Comparison of ENCODE assay signal across 19 cellular contexts in the genomic region with DNA sequence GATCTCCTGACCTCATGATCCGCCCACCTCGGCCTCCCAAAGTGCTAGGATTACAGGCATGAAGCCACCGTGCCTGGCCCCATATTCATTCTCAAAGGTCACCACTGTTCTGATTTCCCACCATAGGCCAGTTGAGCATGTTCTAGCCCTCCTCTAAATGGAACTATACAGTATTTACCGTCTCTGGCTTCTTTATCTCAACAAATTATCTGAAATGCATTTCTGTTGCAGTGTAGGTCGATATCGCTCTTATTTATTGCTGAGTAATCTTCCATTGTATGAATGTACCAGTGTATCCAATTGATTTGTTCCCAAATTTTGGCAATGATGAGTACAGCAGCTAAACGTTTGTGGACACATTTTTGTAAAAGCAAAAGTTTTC. TPM values are rescaled to one million over a fixed set of nuclear protein-coding genes. Genes with fewer than 3 reads are reported as not detected.
DNase-seq lines count a peak whose midpoint lies in the region; ATAC-seq and TF ChIP-seq lines count a peak whose summit lies in the region.
"Had no signal": no experiment of that assay in that cellular context is flagged by ENCODE, and none has a peak within 500 bp of the region (broad histone marks: within the 10 kb centered on the region; RNA-seq: fewer than 3 reads in every experiment).

No MANE protein-coding gene starts in this region.

- no peak for TF ChIP-seq CTCF in activated CD8-positive, alpha-beta T cell treated with anti-CD3 and anti-CD28 coated beads for 36 hours (IDR thresholded peaks at IDR 0.05)
- TF ChIP-seq CTCF in HEK293 (tag by site-specific recombination; IDR thresholded peaks at IDR 0.05) (no peak), WTC11 (IDR thresholded peaks at IDR 0.05) (no peak), osteocyte (IDR thresholded peaks at IDR 0.05) (no peak)

- no peak for ATAC-seq in activated CD8-positive, alpha-beta T cell treated with anti-CD3 and anti-CD28 coated beads, Interleukin-2, amount 10 ng/mL, durations not matched to agents 7 days and 5 days
- ATAC-seq in activated CD8-positive, alpha-beta T cell treated with anti-CD3 and anti-CD28 coated beads for 36 hours, result no peak
- no peak for ATAC-seq in WTC11
- ATAC-seq in activated T-helper 17 cell treated with anti-CD3 and anti-CD28 coated beads, Interleukin-2, amount 50 U/mL, for 72 hours (replicated peaks), result no peak

- POLR2A ChIA-PET in activated CD8-positive, alpha-beta T cell treated with anti-CD3 and anti-CD28 coated beads, Interleukin-2, amount 10 ng/mL, durations not matched to agents 7 days and 5 days (lab: Charles Lee), result interaction anchor here (1.0 kb wide), 1 partner anchor 15 kb away, joined by 3 read pairs; the partner anchor contains the start of gene SLC1A5
- POLR2A ChIA-PET in activated CD8-positive, alpha-beta T cell treated with anti-CD3 and anti-CD28 coated beads for 36 hours (lab: Charles Lee), result interaction anchor here (1.3 to 2.0 kb wide), 3 partner anchors 9 to 167 kb away, joined by 4 to 9 read pairs (median 4); no protein-coding TSS in a partner anchor
- POLR2A ChIA-PET in HEK293 (lab: Yijun Ruan, JAX), result interaction anchor here (0.6 to 2.0 kb wide), 6 partner anchors 9 to 67 kb away, joined by 3 to 10 read pairs (median 4); partner anchors contain the start of gene SLC1A5
- POLR2A ChIA-PET in WTC11 (lab: Charles Lee), result interaction anchor here (1.5 kb wide), 1 partner anchor 16 kb away, joined by 4 read pairs; the partner anchor contains the start of gene SLC1A5

- H3K27ac ChIP-seq in HEK293 (ENCODE audit: extremely low read depth, low read depth, low read length), result no peak overlapping the region
- H3K27ac ChIP-seq: BLaER1, KMS-11 had no signal

- intact Hi-C loops in activated CD8-positive, alpha-beta T cell treated with anti-CD3 and anti-CD28 coated beads for 36 hours (cut with micrococcal nuclease), result no loop called here

- H3K4me3 Mint-ChIP-seq in activated CD8-positive, alpha-beta T cell treated with anti-CD3 and anti-CD28 coated beads, Interleukin-2, amount 10 ng/mL, durations not matched to agents 7 days and 5 days, result no peak overlapping the region
- H3K4me3 Mint-ChIP-seq in activated CD8-positive, alpha-beta T cell treated with anti-CD3 and anti-CD28 coated beads for 36 hours, result no peak overlapping the region
- no peak overlapping the region for H3K4me3 Mint-ChIP-seq in WTC11
- H3K4me3 Mint-ChIP-seq in osteocyte (ENCODE audit: unreplicated experiment), result no peak overlapping the region
- no peak overlapping the region for H3K4me3 Mint-ChIP-seq in activated T-helper 17 cell treated with anti-CD3 and anti-CD28 coated beads, Interleukin-2, amount 50 U/mL, for 72 hours
- H3K4me3 Mint-ChIP-seq: CD4-positive, CD25-positive, alpha-beta regulatory T cell had no signal

- CTCF ChIA-PET in activated CD8-positive, alpha-beta T cell treated with anti-CD3 and anti-CD28 coated beads, Interleukin-2, amount 10 ng/mL, durations not matched to agents 7 days and 5 days (lab: Charles Lee), result interaction anchor here (1.3 to 2.7 kb wide), 2 partner anchors 39 to 68 kb away, joined by 3 to 8 read pairs; no protein-coding TSS in a partner anchor
- CTCF ChIA-PET in activated CD8-positive, alpha-beta T cell treated with anti-CD3 and anti-CD28 coated beads for 36 hours (lab: Charles Lee), result interaction anchor here (0.9 to 1.0 kb wide), 2 partner anchors 43 to 68 kb away, joined by 3 read pairs; no protein-coding TSS in a partner anchor
- CTCF ChIA-PET in HEK293 (lab: Yijun Ruan, JAX) (interaction anchor here (0.8 to 1.6 kb wide), 5 partner anchors 10 to 218 kb away, joined by 3 to 5 read pairs (median 3); no protein-coding TSS in a partner anchor), WTC11 (lab: Charles Lee) (interaction anchor here (1.8 to 1.9 kb wide), 2 partner anchors 15 to 19 kb away, joined by 6 to 7 read pairs; no protein-coding TSS in a partner anchor)

- peaks cover 42% of the 10 kb centered on the region for H3K36me3 Mint-ChIP-seq in activated CD8-positive, alpha-beta T cell treated with anti-CD3 and anti-CD28 coated beads, Interleukin-2, amount 10 ng/mL, durations not matched to agents 7 days and 5 days (ENCODE audit: low read depth)
- H3K36me3 Mint-ChIP-seq in activated CD8-positive, alpha-beta T cell treated with anti-CD3 and anti-CD28 coated beads for 36 hours (ENCODE audit: low read depth), result peaks cover 34% of the 10 kb centered on the region
- H3K36me3 Mint-ChIP-seq in WTC11 (peaks cover 35% of the 10 kb centered on the region), osteocyte (ENCODE audit: unreplicated experiment) (peaks cover 28% of the 10 kb centered on the region)
- peaks cover 36% of the 10 kb centered on the region for H3K36me3 Mint-ChIP-seq in activated T-helper 17 cell treated with anti-CD3 and anti-CD28 coated beads, Interleukin-2, amount 50 U/mL, for 72 hours (ENCODE audit: low read depth)

- peaks cover 21% of the 10 kb centered on the region for H3K4me1 Mint-ChIP-seq in activated CD8-positive, alpha-beta T cell treated with anti-CD3 and anti-CD28 coated beads, Interleukin-2, amount 10 ng/mL, durations not matched to agents 7 days and 5 days (ENCODE audit: low read depth)
- H3K4me1 Mint-ChIP-seq in activated CD8-positive, alpha-beta T cell treated with anti-CD3 and anti-CD28 coated beads for 36 hours (ENCODE audit: low read depth), result peaks cover 10% of the 10 kb centered on the region
- no peaks in the 10 kb centered on the region; the same call in 1 of the 2 replicates for H3K4me1 Mint-ChIP-seq in WTC11
- H3K4me1 Mint-ChIP-seq in osteocyte (ENCODE audit: unreplicated experiment), result peaks cover 8% of the 10 kb centered on the region
- peaks cover 5% of the 10 kb centered on the region for H3K4me1 Mint-ChIP-seq in activated T-helper 17 cell treated with anti-CD3 and anti-CD28 coated beads, Interleukin-2, amount 50 U/mL, for 72 hours

- H3K4me1 ChIP-seq in HEK293 (ENCODE audit: control insufficient read depth, insufficient read depth, low read length), result peaks cover 12% of the 10 kb centered on the region

- H3K36me3 ChIP-seq in HEK293 (ENCODE audit: control insufficient read depth in 2 of 2, insufficient read depth in 1 of 2, low read length in 2 of 2), result peaks cover 33 to 34% of the 10 kb centered on the region in 2 experiments

- peak overlapping the region; percentile 49 for H3K27ac Mint-ChIP-seq in activated CD8-positive, alpha-beta T cell treated with anti-CD3 and anti-CD28 coated beads, Interleukin-2, amount 10 ng/mL, durations not matched to agents 7 days and 5 days
- no peak overlapping the region for H3K27ac Mint-ChIP-seq in activated CD8-positive, alpha-beta T cell treated with anti-CD3 and anti-CD28 coated beads for 36 hours
- no peak overlapping the region for H3K27ac Mint-ChIP-seq in WTC11
- peak overlapping the region; percentile 31 for H3K27ac Mint-ChIP-seq in osteocyte (ENCODE audit: unreplicated experiment)
- H3K27ac Mint-ChIP-seq in activated T-helper 17 cell treated with anti-CD3 and anti-CD28 coated beads, Interleukin-2, amount 50 U/mL, for 72 hours, result no peak overlapping the region
- H3K27ac Mint-ChIP-seq: CD4-positive, CD25-positive, alpha-beta regulatory T cell had no signal

- no peak for DNase-seq in activated CD8-positive, alpha-beta T cell treated with anti-CD3 and anti-CD28 coated beads, Interleukin-2, amount 10 ng/mL, durations not matched to agents 7 days and 5 days
- no peak for DNase-seq in activated CD8-positive, alpha-beta T cell treated with anti-CD3 and anti-CD28 coated beads for 36 hours
- no peak for DNase-seq in WTC11 (ENCODE audit: low spot score)
- no peak for DNase-seq in osteocyte (ENCODE audit: extremely low spot score, unreplicated experiment)
- DNase-seq in NK-92 treated with Interleukin-12 subunit alpha and Interleukin-12 subunit beta, amount 100 ng/mL, for 24 hours (lab: John Stamatoyannopoulos, UW), result no peak
- DNase-seq: 8988T; CD4-positive, CD25-positive, alpha-beta regulatory T cell; H7; MM.1S; NCI-H2029; NCI-H446 treated with DMSO at 0.1 percent for 48 hours; NCI-H526; NCI-H82; RPMI8226; SHP77 had no signal

- H3K9me3 ChIP-seq in HEK293 (ENCODE audit: control insufficient read depth, insufficient read depth, low read depth, low read length), result no peaks in the 10 kb centered on the region
- H3K9me3 ChIP-seq: BLaER1 had no signal

- no peaks in the 10 kb centered on the region for H3K27me3 Mint-ChIP-seq in activated CD8-positive, alpha-beta T cell treated with anti-CD3 and anti-CD28 coated beads, Interleukin-2, amount 10 ng/mL, durations not matched to agents 7 days and 5 days (ENCODE audit: low read depth)
- H3K27me3 Mint-ChIP-seq in activated CD8-positive, alpha-beta T cell treated with anti-CD3 and anti-CD28 coated beads for 36 hours, result no peaks in the 10 kb centered on the region
- H3K27me3 Mint-ChIP-seq in WTC11 (ENCODE audit: low read depth) (no peaks in the 10 kb centered on the region), osteocyte (ENCODE audit: unreplicated experiment) (no peaks in the 10 kb centered on the region)
- H3K27me3 Mint-ChIP-seq in activated T-helper 17 cell treated with anti-CD3 and anti-CD28 coated beads, Interleukin-2, amount 50 U/mL, for 72 hours, result no peaks in the 10 kb centered on the region
- H3K27me3 Mint-ChIP-seq: CD4-positive, CD25-positive, alpha-beta regulatory T cell had no signal

- no peaks in the 10 kb centered on the region for H3K9me3 Mint-ChIP-seq in activated CD8-positive, alpha-beta T cell treated with anti-CD3 and anti-CD28 coated beads, Interleukin-2, amount 10 ng/mL, durations not matched to agents 7 days and 5 days (ENCODE audit: insufficient read depth)
- no peaks in the 10 kb centered on the region for H3K9me3 Mint-ChIP-seq in activated CD8-positive, alpha-beta T cell treated with anti-CD3 and anti-CD28 coated beads for 36 hours
- H3K9me3 Mint-ChIP-seq in WTC11 (no peaks in the 10 kb centered on the region), osteocyte (ENCODE audit: unreplicated experiment) (no peaks in the 10 kb centered on the region)
- no peaks in the 10 kb centered on the region for H3K9me3 Mint-ChIP-seq in activated T-helper 17 cell treated with anti-CD3 and anti-CD28 coated beads, Interleukin-2, amount 50 U/mL, for 72 hours
- H3K9me3 Mint-ChIP-seq: CD4-positive, CD25-positive, alpha-beta regulatory T cell had no signal

- no peak overlapping the region for H3K4me3 ChIP-seq in HEK293 (ENCODE audit: low read depth, low read length)
- H3K4me3 ChIP-seq: BLaER1 had no signal

RNA-seq across cellular contexts. Expression of gene SLC1A5, which starts 15.4 kb away (rescaled TPM):
- 100 to 1,000 TPM; 176 to 178 TPM for total RNA-seq in activated CD8-positive, alpha-beta T cell treated with anti-CD3 and anti-CD28 coated beads, Interleukin-2, amount 10 ng/mL, durations not matched to agents 7 days and 5 days
- total RNA-seq in activated CD8-positive, alpha-beta T cell treated with anti-CD3 and anti-CD28 coated beads for 36 hours, result 100 to 1,000 TPM; 235 TPM
- total RNA-seq in WTC11 (2021), result 173 to 239 TPM (median 187 TPM) in 3 replicates
- total RNA-seq in osteocyte, result 313 and 354 TPM in 2 replicates
- 100 to 1,000 TPM; 119 to 221 TPM for total RNA-seq in activated T-helper 17 cell treated with anti-CD3 and anti-CD28 coated beads, Interleukin-2, amount 50 U/mL, for 72 hours

RNA-seq across cellular contexts. Expression of gene STRN4, which starts 26.8 kb away (rescaled TPM):
- 10 to 100 TPM; 79.6 to 90.2 TPM for total RNA-seq in activated CD8-positive, alpha-beta T cell treated with anti-CD3 and anti-CD28 coated beads, Interleukin-2, amount 10 ng/mL, durations not matched to agents 7 days and 5 days
- 10 to 100 TPM; 52.5 to 63.5 TPM for total RNA-seq in activated CD8-positive, alpha-beta T cell treated with anti-CD3 and anti-CD28 coated beads for 36 hours
- total RNA-seq in WTC11 (2021) (126 to 144 TPM (median 137 TPM) in 3 replicates), osteocyte (87.1 and 93.5 TPM in 2 replicates)
- 10 to 100 TPM; 60.7 to 69.9 TPM for total RNA-seq in activated T-helper 17 cell treated with anti-CD3 and anti-CD28 coated beads, Interleukin-2, amount 50 U/mL, for 72 hours

RNA-seq across cellular contexts. Expression of gene FKRP, which starts 27.2 kb away (rescaled TPM):
- 10 to 100 TPM; 15.3 to 18.4 TPM for total RNA-seq in activated CD8-positive, alpha-beta T cell treated with anti-CD3 and anti-CD28 coated beads, Interleukin-2, amount 10 ng/mL, durations not matched to agents 7 days and 5 days
- 10 to 100 TPM in 1 of 2 experiments, 1 to 10 TPM in 1; 7.7 to 10.1 TPM for total RNA-seq in activated CD8-positive, alpha-beta T cell treated with anti-CD3 and anti-CD28 coated beads for 36 hours
- total RNA-seq in WTC11 (2021), result 23.4 to 26.1 TPM (median 24.1 TPM) in 3 replicates
- 34.0 and 37.7 TPM in 2 replicates for total RNA-seq in osteocyte
- 10 to 100 TPM in 1 of 2 donors, 1 to 10 TPM in 1; 6.3 to 14.3 TPM for total RNA-seq in activated T-helper 17 cell treated with anti-CD3 and anti-CD28 coated beads, Interleukin-2, amount 50 U/mL, for 72 hours

RNA-seq across cellular contexts. Expression of gene PRKD2, which starts 56.1 kb away (rescaled TPM):
- 100 to 1,000 TPM; 161 to 166 TPM for total RNA-seq in activated CD8-positive, alpha-beta T cell treated with anti-CD3 and anti-CD28 coated beads, Interleukin-2, amount 10 ng/mL, durations not matched to agents 7 days and 5 days
- total RNA-seq in activated CD8-positive, alpha-beta T cell treated with anti-CD3 and anti-CD28 coated beads for 36 hours, result 10 to 100 TPM; 81.1 to 86.0 TPM
- total RNA-seq in WTC11 (2021) (78.5 to 100 TPM (median 81.5 TPM) in 3 replicates), osteocyte (41.9 and 43.9 TPM in 2 replicates)
- total RNA-seq in activated T-helper 17 cell treated with anti-CD3 and anti-CD28 coated beads, Interleukin-2, amount 50 U/mL, for 72 hours, result 100 to 1,000 TPM in 1 of 2 donors, 10 to 100 TPM in 1; 75.0 to 103 TPM

Comparison
In these comparisons a context has a peak if more than half of its experiments do, and no peak if none do; other contexts are left out.
1. H3K27ac Mint-ChIP-seq: peak in activated CD8-positive, alpha-beta T cell treated with anti-CD3 and anti-CD28 coated beads, Interleukin-2, amount 10 ng/mL, durations not matched to agents 7 days and 5 days (single experiment) and osteocyte (single experiment); none in activated CD8-positive, alpha-beta T cell treated with anti-CD3 and anti-CD28 coated beads for 36 hours (single experiment), WTC11 (single experiment) and activated T-helper 17 cell treated with anti-CD3 and anti-CD28 coated beads, Interleukin-2, amount 50 U/mL, for 72 hours (single experiment).